In the genomic region with DNA sequence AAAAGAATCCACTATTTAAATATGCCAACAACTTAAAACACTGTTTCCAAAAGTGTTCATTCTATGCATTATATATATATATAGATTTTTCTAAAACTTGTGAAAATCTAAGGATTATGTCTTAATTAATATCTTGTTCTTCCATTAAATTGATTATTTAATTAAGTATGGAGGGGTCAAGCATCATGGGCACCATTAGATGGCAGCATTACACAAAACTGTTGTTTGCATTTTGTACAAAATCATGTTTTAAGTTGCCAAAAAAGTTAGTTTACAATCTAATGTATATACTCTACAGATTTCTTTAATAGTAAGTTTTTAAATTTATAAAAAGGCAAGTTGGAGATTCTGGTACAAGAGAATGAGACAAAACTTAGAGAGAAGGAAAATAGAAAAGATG, we compare ENCODE assay signal across 1 cellular context.
TF ChIP-seq lines count a peak whose summit lies in the region.

No MANE protein-coding gene starts in this region.

TF ChIP-seq in liver, 16 proteins besides CTCF, POLR2A, EP300 and RAD21 (continued from another document):
- TF ChIP-seq REST (IDR thresholded peaks at IDR 0.05), result no peak
- TF ChIP-seq HNF4G (IDR thresholded peaks at IDR 0.05), result no peak
- no peak for TF ChIP-seq YY1 (IDR thresholded peaks at IDR 0.05)
- TF ChIP-seq JUND (IDR thresholded peaks at IDR 0.05), result no peak
- no peak for TF ChIP-seq FOXA1 (IDR thresholded peaks at IDR 0.05)
- TF ChIP-seq RXRA (IDR thresholded peaks at IDR 0.05), result no peak
- no peak for TF ChIP-seq NR2F2 (IDR thresholded peaks at IDR 0.05)
- no peak for TF ChIP-seq FOXA2 (IDR thresholded peaks at IDR 0.05)
TF ChIP-seq in liver: peak in this region for 0.
